19 cellular contexts compared by ENCODE assay signal in the genomic region with DNA sequence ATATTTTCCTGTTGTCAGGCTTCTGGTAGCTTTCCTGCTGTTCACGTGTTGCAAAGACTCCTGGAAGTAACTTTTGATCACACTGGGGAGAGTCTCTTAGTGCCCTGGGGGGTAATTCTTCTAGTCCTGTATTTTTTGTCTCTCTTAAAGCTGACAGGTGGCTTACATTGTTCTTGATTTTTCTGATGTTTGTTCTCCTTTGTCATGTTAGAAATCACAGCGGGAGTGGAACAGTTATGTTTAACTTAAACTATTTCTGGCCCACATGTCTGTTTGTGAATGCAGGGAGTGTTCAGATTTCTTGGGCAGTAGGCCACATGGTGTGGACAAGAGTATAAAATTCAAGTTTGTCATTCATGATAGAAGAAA.
"Had no signal": no experiment of that assay in that cellular context is flagged by ENCODE, and none has a peak within 500 bp of the region (broad histone marks: within the 10 kb centered on the region; RNA-seq: fewer than 3 reads in every experiment).

No MANE protein-coding gene starts in this region.

- H3K27ac Mint-ChIP-seq: activated naive CD8-positive, alpha-beta T cell; nephron progenitor cell; progenitor cell of endocrine pancreas; T-helper 1 cell treated with Interleukin-12 subunit alpha and Interleukin-12 subunit beta and Interleukin-4 antibody, amounts not matched to agents 30 μg/mL and 1 μg/mL, for 36 hours had no signal

- H3K4me1 ChIP-seq: tibial nerve had no signal

- H3K4me3 ChIP-seq: cardiac muscle cell, hepatocyte, lung, tibial nerve had no signal

- DNase-seq: activated CD4-positive, alpha-beta T cell treated with anti-CD3 and anti-CD28 coated beads for 1 hour; dermis blood vessel endothelial cell; effector memory CD4-positive, alpha-beta T cell; foreskin fibroblast; midbrain; nephron progenitor cell; occipital lobe; stimulated activated CD4-positive, alpha-beta T cell treated with anti-CD3 and anti-CD28 coated beads, Interleukin-12 subunit alpha, Interleukin-12 subunit beta, amount 100 ng/mL, for 4 hours; stimulated activated CD4-positive, alpha-beta T cell treated with anti-CD3 and anti-CD28 coated beads, Interleukin-1b, Interleukin-23, amount 100 ng/mL, for 48 hours; stimulated activated naive CD8-positive, alpha-beta T cell treated with anti-CD3 and anti-CD28 coated beads, Interleukin-15, Interleukin-2, amounts not matched to agents 100 U/mL and 50 U/mL, for 24 hours; substantia nigra had no signal

- H3K27me3 ChIP-seq: cardiac muscle cell, hepatocyte, tibial nerve had no signal

- H3K36me3 Mint-ChIP-seq: activated naive CD8-positive, alpha-beta T cell had no signal

- H3K4me3 Mint-ChIP-seq: activated naive CD8-positive, alpha-beta T cell; nephron progenitor cell; T-helper 1 cell treated with Interleukin-12 subunit alpha and Interleukin-12 subunit beta and Interleukin-4 antibody, amounts not matched to agents 30 μg/mL and 1 μg/mL, for 36 hours had no signal

- H3K4me1 Mint-ChIP-seq: nephron progenitor cell had no signal

- H3K36me3 ChIP-seq: cardiac muscle cell, tibial nerve had no signal

- H3K27ac ChIP-seq: cardiac muscle cell, hepatocyte, tibial nerve had no signal

- H3K27me3 Mint-ChIP-seq: activated naive CD8-positive, alpha-beta T cell; progenitor cell of endocrine pancreas had no signal

- ATAC-seq: left lobe of liver; stimulated activated naive CD8-positive, alpha-beta T cell treated with anti-CD3 and anti-CD28 coated beads, Interleukin-15, Interleukin-2, amounts not matched to agents 100 U/mL and 50 U/mL, for 24 hours had no signal
